8 cellular contexts compared by ENCODE assay signal in genomic region chr13:28532226-28533048, GRCh38. TPM values are rescaled to one million over a fixed set of nuclear protein-coding genes. Genes with fewer than 3 reads are reported as not detected.
DNase-seq lines count a peak whose midpoint lies in the region; ATAC-seq and TF ChIP-seq lines count a peak whose summit lies in the region.

No MANE protein-coding gene starts in this region.

- TF ChIP-seq CTCF in fibroblast of lung (conservative IDR thresholded peaks at IDR 0.05 in 1 of 2, IDR thresholded peaks at IDR 0.05 in 1 of 2; ENCODE audit: low read depth in 1 of 2, low read length in 2 of 2) (no peak), nephron progenitor cell (IDR thresholded peaks at IDR 0.05) (no peak)

- no peaks in the 10 kb centered on the region for H3K36me3 ChIP-seq in fibroblast of lung (ENCODE audit: control insufficient read depth, insufficient read depth, low read length)

- peak; percentile 37 for DNase-seq in OCI-M2 (lab: John Stamatoyannopoulos, UW; ENCODE audit: unreplicated experiment)
- no peak for DNase-seq in fibroblast of lung (ENCODE audit: low read depth in 2 of 2)
- peak; percentile 60 for DNase-seq in nephron progenitor cell
- no peak for DNase-seq in SKM-1 treated with dmso at 0.1 percent for 144 hours (lab: John Stamatoyannopoulos, UW; ENCODE audit: unreplicated experiment)
- no peak for DNase-seq in NCI-H1694 (lab: John Stamatoyannopoulos, UW)

- no peaks in the 10 kb centered on the region for H3K79me2 ChIP-seq in fibroblast of lung (ENCODE audit: control insufficient read depth, insufficient read depth, low read length)

- H4K20me1 ChIP-seq in fibroblast of lung (ENCODE audit: control insufficient read depth, extremely low read depth, insufficient read depth, low read length), result no peaks in the 10 kb centered on the region

- H3K4me3 ChIP-seq in GM08714 (ENCODE audit: low read length) (peak overlapping the region; percentile 39; the same call in 1 of the 2 replicates), fibroblast of lung (replicated peaks in 1 of 4; ENCODE audit: control extremely low read depth in 1 of 4, insufficient read depth in 1 of 4, low read depth in 3 of 4, low read length in 4 of 4) (peak overlapping the region; percentile 17 to 54 (median 34))

- H3K36me3 Mint-ChIP-seq in nephron progenitor cell (ENCODE audit: low read depth), result no peaks in the 10 kb centered on the region

- peak overlapping the region; percentile 53 for H2AFZ ChIP-seq in fibroblast of lung (ENCODE audit: low read length)

- peak overlapping the region; percentile 42 for H3K9ac ChIP-seq in fibroblast of lung (ENCODE audit: insufficient read depth, low read length)

- H3K4me2 ChIP-seq in fibroblast of lung (ENCODE audit: extremely low read depth, insufficient read depth, low read length), result peak overlapping the region; percentile 80

- no peak overlapping the region for H3K27ac Mint-ChIP-seq in nephron progenitor cell

- peaks cover 4% of the 10 kb centered on the region for H3K4me1 ChIP-seq in fibroblast of lung (ENCODE audit: control insufficient read depth, extremely low read depth, insufficient read depth, low read length)

- peaks cover 53% of the 10 kb centered on the region for H3K27me3 Mint-ChIP-seq in nephron progenitor cell (ENCODE audit: low read depth, poor library complexity)

- peak overlapping the region; percentile 81 for H3K4me3 Mint-ChIP-seq in nephron progenitor cell

- peaks cover 5% of the 10 kb centered on the region for H3K4me1 Mint-ChIP-seq in nephron progenitor cell

- ATAC-seq in HG03039 (IDR thresholded peaks at IDR 0.05; ENCODE audit: unreplicated experiment), result no peak
- no peak for ATAC-seq in GM18909 (IDR thresholded peaks at IDR 0.05; ENCODE audit: poor library complexity, unreplicated experiment)

- peaks cover 9% of the 10 kb centered on the region for H3K9me3 Mint-ChIP-seq in nephron progenitor cell

- H3K27ac ChIP-seq in fibroblast of lung (ENCODE audit: insufficient read depth, low read length), result no peak overlapping the region

- H3K9me3 ChIP-seq in fibroblast of lung (ENCODE audit: control insufficient read depth, insufficient read depth, low read depth, low read length), result no peaks in the 10 kb centered on the region

- peaks cover 4% of the 10 kb centered on the region for H3K27me3 ChIP-seq in fibroblast of lung (ENCODE audit: control insufficient read depth, insufficient read depth, low read length)

RNA-seq across cellular contexts. Expression of gene FLT1, which starts 37.5 kb away (rescaled TPM):
- total RNA-seq in fibroblast of lung, result 0.77 and 1.3 TPM in 2 replicates
- polyA plus RNA-seq in fibroblast of lung, result 1.6 and 2.5 TPM in 2 replicates
- 1.4 and 2.0 TPM in 2 replicates for polyA plus RNA-seq in fibroblast of lung (2012)
- polyA minus RNA-seq in fibroblast of lung (ENCODE audit: low replicate concordance), result 0.04 and 0.67 TPM in 2 replicates

Comparison
In these comparisons a context has a peak if more than half of its experiments do, and no peak if none do; other contexts are left out.
1. DNase-seq: peak in OCI-M2 (single experiment) and nephron progenitor cell (single experiment); none in fibroblast of lung (0 of 2), SKM-1 treated with dmso at 0.1 percent for 144 hours (single experiment) and NCI-H1694 (single experiment).